ENCODE assay signal across 8 cellular contexts in genomic region chrX:134396174-134396573, GRCh38. TPM values are rescaled to one million over a fixed set of nuclear protein-coding genes. Genes with fewer than 3 reads are reported as not detected.
DNase-seq lines count a peak whose midpoint lies in the region; TF ChIP-seq lines count a peak whose summit lies in the region.

No MANE protein-coding gene starts in this region.

- peaks cover 2% of the 10 kb centered on the region for H3K36me3 Mint-ChIP-seq in chondrocyte (ENCODE audit: low read depth)
- peaks cover 53% of the 10 kb centered on the region for H3K36me3 Mint-ChIP-seq in activated T-cell treated with anti-CD3 and anti-CD28 coated beads, Interleukin-2, amount 50 U/mL, for 24 hours (ENCODE audit: low read depth)

- DNase-seq in DMS153 treated with DMSO at 0.1 percent for 48 hours (lab: John Stamatoyannopoulos, UW; ENCODE audit: unreplicated experiment) (peak; percentile 25), DMS153 (lab: John Stamatoyannopoulos, UW) (no peak), MM.1S (peak; percentile 34), chondrocyte (ENCODE audit: low spot score) (no peak), pons (ENCODE audit: low spot score) (peak; percentile 39), activated gamma-delta T cell (lab: John Stamatoyannopoulos, UW) (no peak)
- DNase-seq in activated T-cell treated with anti-CD3 and anti-CD28 coated beads, Interleukin-2, amount 50 U/mL, for 24 hours: no peak
- no peak for DNase-seq in stimulated activated CD4-positive, alpha-beta T cell treated with anti-CD3 and anti-CD28 coated beads, Interleukin-4, amount 100 ng/mL, for 4 hours

- H2AFZ ChIP-seq in MM.1S (ENCODE audit: low read length): no peak overlapping the region

- H3F3A ChIP-seq in MM.1S (ENCODE audit: insufficient read depth, low read length): no peaks in the 10 kb centered on the region

- peaks cover 2% of the 10 kb centered on the region for H3K4me1 Mint-ChIP-seq in chondrocyte (ENCODE audit: low read depth)
- H3K4me1 Mint-ChIP-seq in activated T-cell treated with anti-CD3 and anti-CD28 coated beads, Interleukin-2, amount 50 U/mL, for 24 hours (ENCODE audit: low read depth): peaks cover 1% of the 10 kb centered on the region

- H3K4me1 ChIP-seq in MM.1S (ENCODE audit: low read length): no peaks in the 10 kb centered on the region

- H3K27ac Mint-ChIP-seq in chondrocyte (ENCODE audit: unreplicated experiment): no peak overlapping the region
- no peak overlapping the region for H3K27ac Mint-ChIP-seq in activated T-cell treated with anti-CD3 and anti-CD28 coated beads, Interleukin-2, amount 50 U/mL, for 24 hours

- H3K9me3 Mint-ChIP-seq in chondrocyte (ENCODE audit: low read depth): no peaks in the 10 kb centered on the region
- no peaks in the 10 kb centered on the region for H3K9me3 Mint-ChIP-seq in activated T-cell treated with anti-CD3 and anti-CD28 coated beads, Interleukin-2, amount 50 U/mL, for 24 hours

- no peaks in the 10 kb centered on the region for H3K27me3 ChIP-seq in MM.1S (replicated peaks; ENCODE audit: insufficient read depth, low read length)

- no peaks in the 10 kb centered on the region for H3K27me3 Mint-ChIP-seq in chondrocyte (ENCODE audit: low read depth)
- peaks cover 9% of the 10 kb centered on the region for H3K27me3 Mint-ChIP-seq in activated T-cell treated with anti-CD3 and anti-CD28 coated beads, Interleukin-2, amount 50 U/mL, for 24 hours

- TF ChIP-seq CTCF in MM.1S (IDR thresholded peaks at IDR 0.05; ENCODE audit: low read length) (peak; percentile 69), chondrocyte (IDR thresholded peaks at IDR 0.05) (peak; percentile 96)

- H3K4me3 Mint-ChIP-seq in chondrocyte (ENCODE audit: unreplicated experiment): no peak overlapping the region
- H3K4me3 Mint-ChIP-seq in activated T-cell treated with anti-CD3 and anti-CD28 coated beads, Interleukin-2, amount 50 U/mL, for 24 hours: no peak overlapping the region

- no peak overlapping the region for H3K4me3 ChIP-seq in MM.1S (ENCODE audit: low read length)

- H3K9me2 ChIP-seq in MM.1S (replicated peaks; ENCODE audit: insufficient read depth, low read length): no peaks in the 10 kb centered on the region

- H3K36me3 ChIP-seq in MM.1S (replicated peaks; ENCODE audit: insufficient read depth, low read length): no peaks in the 10 kb centered on the region

- no peaks in the 10 kb centered on the region for H3K79me2 ChIP-seq in MM.1S (ENCODE audit: low read length)

- no peaks in the 10 kb centered on the region for H3K9me3 ChIP-seq in MM.1S (replicated peaks; ENCODE audit: insufficient read depth, low read length)

- H3K9ac ChIP-seq in MM.1S (ENCODE audit: low read length): no peak overlapping the region

- no peaks in the 10 kb centered on the region; the same call in 1 of the 2 replicates for H4K20me1 ChIP-seq in MM.1S (ENCODE audit: insufficient read depth, low read length)

- no peak overlapping the region for H3K4me2 ChIP-seq in MM.1S (ENCODE audit: low read depth, low read length)

- no peak overlapping the region for H3K27ac ChIP-seq in MM.1S (ENCODE audit: low read length)

RNA-seq across cellular contexts. Expression of gene PHF6, which starts 23.1 kb away (rescaled TPM):
- 25.5 to 34.7 TPM (median 27.7 TPM) in 3 replicates for total RNA-seq in chondrocyte

Comparison
In these comparisons a context has a peak if more than half of its experiments do, and no peak if none do; other contexts are left out.
1. DNase-seq: peak in DMS153 treated with DMSO at 0.1 percent for 48 hours (single experiment), MM.1S (single experiment) and pons (single experiment); none in DMS153 (single experiment), chondrocyte (single experiment), activated T-cell treated with anti-CD3 and anti-CD28 coated beads, Interleukin-2, amount 50 U/mL, for 24 hours (single experiment), stimulated activated CD4-positive, alpha-beta T cell treated with anti-CD3 and anti-CD28 coated beads, Interleukin-4, amount 100 ng/mL, for 4 hours (0 of 2) and activated gamma-delta T cell (single experiment).